8 cellular contexts compared by ENCODE assay signal in the genomic region with DNA sequence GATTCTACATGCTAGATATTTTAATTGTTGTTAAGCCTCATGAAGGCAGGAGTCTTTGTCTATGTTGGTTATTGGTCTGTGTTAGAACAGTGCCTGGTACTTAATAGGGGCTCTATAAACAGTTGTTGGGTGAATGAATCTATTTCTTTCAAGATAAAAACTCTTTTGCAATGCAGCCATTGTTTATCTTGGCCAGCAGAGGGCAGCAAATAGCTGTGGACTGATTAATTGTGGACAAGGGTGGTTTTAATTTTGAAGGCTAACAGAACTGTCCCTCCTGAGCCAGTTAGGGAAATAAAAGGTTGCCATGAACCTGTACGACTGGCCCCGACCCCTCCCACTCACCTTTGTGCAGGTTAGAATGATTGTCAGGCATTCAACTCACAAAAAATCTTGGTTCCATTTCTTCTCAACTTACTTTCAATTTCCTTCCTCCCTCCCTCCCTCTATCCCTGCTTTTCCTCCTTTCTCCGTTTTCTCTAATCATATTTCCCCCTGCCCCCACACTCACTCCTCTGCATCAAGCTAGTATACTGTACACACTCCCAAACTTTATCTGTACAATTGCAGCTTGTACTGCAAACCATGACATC.
DNase-seq lines count a peak whose midpoint lies in the region; ATAC-seq and TF ChIP-seq lines count a peak whose summit lies in the region.

No MANE protein-coding gene starts in this region.

- CTCF ChIA-PET in activated CD8-positive, alpha-beta T cell treated with anti-CD3 and anti-CD28 coated beads, Interleukin-2, amount 10 ng/mL, durations not matched to agents 7 days and 5 days (lab: Charles Lee), result interaction anchor here (0.6 to 2.8 kb wide), 14 partner anchors 9 to 350 kb away, joined by 3 to 18 read pairs (median 4); no protein-coding TSS in a partner anchor

- no peak overlapping the region for H3K27ac Mint-ChIP-seq in activated CD8-positive, alpha-beta T cell treated with anti-CD3 and anti-CD28 coated beads, Interleukin-2, amount 10 ng/mL, durations not matched to agents 7 days and 5 days
- H3K27ac Mint-ChIP-seq in neural crest cell (ENCODE audit: unreplicated experiment) (no peak overlapping the region), type B pancreatic cell (peak overlapping the region; percentile 34)

- H3K27me3 ChIP-seq in fibroblast of lung (ENCODE audit: control insufficient read depth, insufficient read depth, low read length), result no peaks in the 10 kb centered on the region

- ATAC-seq in activated CD8-positive, alpha-beta T cell treated with anti-CD3 and anti-CD28 coated beads, Interleukin-2, amount 10 ng/mL, durations not matched to agents 7 days and 5 days, result no peak
- ATAC-seq in HG02588 (IDR thresholded peaks at IDR 0.05; ENCODE audit: unreplicated experiment), result no peak

- no peaks in the 10 kb centered on the region for H3K4me1 Mint-ChIP-seq in activated CD8-positive, alpha-beta T cell treated with anti-CD3 and anti-CD28 coated beads, Interleukin-2, amount 10 ng/mL, durations not matched to agents 7 days and 5 days (ENCODE audit: low read depth)
- peaks cover 11% of the 10 kb centered on the region for H3K4me1 Mint-ChIP-seq in neural crest cell
- peaks cover 13% of the 10 kb centered on the region for H3K4me1 Mint-ChIP-seq in type B pancreatic cell (ENCODE audit: unreplicated experiment)

- no peaks in the 10 kb centered on the region for H3K9me3 Mint-ChIP-seq in activated CD8-positive, alpha-beta T cell treated with anti-CD3 and anti-CD28 coated beads, Interleukin-2, amount 10 ng/mL, durations not matched to agents 7 days and 5 days (ENCODE audit: insufficient read depth)
- no peaks in the 10 kb centered on the region for H3K9me3 Mint-ChIP-seq in neural crest cell
- H3K9me3 Mint-ChIP-seq in type B pancreatic cell, result no peaks in the 10 kb centered on the region

- H3K9ac ChIP-seq in fibroblast of lung (ENCODE audit: insufficient read depth, low read length), result no peak overlapping the region

- DNase-seq in HCEC 1CT (peak; percentile 49), NCI-H526 (lab: John Stamatoyannopoulos, UW) (peak; percentile 21 to 70), fibroblast of lung (ENCODE audit: low read depth in 2 of 2) (peak; percentile 48 to 73), neural crest cell (ENCODE audit: low read depth, low spot score) (peak; percentile 61), type B pancreatic cell (ENCODE audit: extremely low spot score, unreplicated experiment) (no peak)
- peak; percentile 57 for DNase-seq in activated CD8-positive, alpha-beta T cell treated with anti-CD3 and anti-CD28 coated beads, Interleukin-2, amount 10 ng/mL, durations not matched to agents 7 days and 5 days

- peak overlapping the region in 1 of 4 experiments; percentile 9 for H3K4me3 ChIP-seq in fibroblast of lung (replicated peaks in 1 of 4; ENCODE audit: control extremely low read depth in 1 of 4, insufficient read depth in 1 of 4, low read depth in 3 of 4, low read length in 4 of 4)

- H4K20me1 ChIP-seq in fibroblast of lung (ENCODE audit: control insufficient read depth, extremely low read depth, insufficient read depth, low read length), result no peaks in the 10 kb centered on the region

- peaks cover 20% of the 10 kb centered on the region for H3K4me1 ChIP-seq in fibroblast of lung (ENCODE audit: control insufficient read depth, extremely low read depth, insufficient read depth, low read length)

- POLR2A ChIA-PET in activated CD8-positive, alpha-beta T cell treated with anti-CD3 and anti-CD28 coated beads, Interleukin-2, amount 10 ng/mL, durations not matched to agents 7 days and 5 days (lab: Charles Lee), result no interaction called here

- H3K4me3 Mint-ChIP-seq in activated CD8-positive, alpha-beta T cell treated with anti-CD3 and anti-CD28 coated beads, Interleukin-2, amount 10 ng/mL, durations not matched to agents 7 days and 5 days, result peak overlapping the region; percentile 52
- no peak overlapping the region for H3K4me3 Mint-ChIP-seq in neural crest cell
- no peak overlapping the region for H3K4me3 Mint-ChIP-seq in type B pancreatic cell

- no peak overlapping the region for H2AFZ ChIP-seq in fibroblast of lung (ENCODE audit: low read length)

- no peak overlapping the region for H3K27ac ChIP-seq in C4-2B
- H3K27ac ChIP-seq in fibroblast of lung (ENCODE audit: insufficient read depth, low read length), result no peak overlapping the region

- no peaks in the 10 kb centered on the region for H3K36me3 Mint-ChIP-seq in activated CD8-positive, alpha-beta T cell treated with anti-CD3 and anti-CD28 coated beads, Interleukin-2, amount 10 ng/mL, durations not matched to agents 7 days and 5 days (ENCODE audit: low read depth)
- peaks cover 1% of the 10 kb centered on the region for H3K36me3 Mint-ChIP-seq in neural crest cell (ENCODE audit: low read depth)
- H3K36me3 Mint-ChIP-seq in type B pancreatic cell, result peaks cover 8% of the 10 kb centered on the region

- no peak overlapping the region for H3K4me2 ChIP-seq in fibroblast of lung (ENCODE audit: extremely low read depth, insufficient read depth, low read length)

- H3K27me3 Mint-ChIP-seq in activated CD8-positive, alpha-beta T cell treated with anti-CD3 and anti-CD28 coated beads, Interleukin-2, amount 10 ng/mL, durations not matched to agents 7 days and 5 days (ENCODE audit: low read depth), result peaks cover under 1% of the 10 kb centered on the region
- H3K27me3 Mint-ChIP-seq in neural crest cell (ENCODE audit: low read depth) (no peaks in the 10 kb centered on the region), type B pancreatic cell (no peaks in the 10 kb centered on the region)

- H3K36me3 ChIP-seq in fibroblast of lung (ENCODE audit: control insufficient read depth, insufficient read depth, low read length), result no peaks in the 10 kb centered on the region

- TF ChIP-seq CTCF in C4-2B (conservative IDR thresholded peaks at IDR 0.05), result peak; percentile 91
- TF ChIP-seq CTCF in fibroblast of lung (conservative IDR thresholded peaks at IDR 0.05 in 1 of 2, IDR thresholded peaks at IDR 0.05 in 1 of 2; ENCODE audit: low read depth in 1 of 2, low read length in 2 of 2), result peak; percentile 80 to 82
- TF ChIP-seq CTCF in neural crest cell (conservative IDR thresholded peaks at IDR 0.05), result peak; percentile 94
- peak; percentile 93 for TF ChIP-seq CTCF in type B pancreatic cell (conservative IDR thresholded peaks at IDR 0.05)

- no peaks in the 10 kb centered on the region for H3K9me3 ChIP-seq in fibroblast of lung (ENCODE audit: control insufficient read depth, insufficient read depth, low read depth, low read length)

- no peaks in the 10 kb centered on the region for H3K79me2 ChIP-seq in fibroblast of lung (ENCODE audit: control insufficient read depth, insufficient read depth, low read length)
